Comparison of ENCODE assay signal across 8 cellular contexts in genomic region chr2:174012347-174013309, GRCh38. TPM values are rescaled to one million over a fixed set of nuclear protein-coding genes. Genes with fewer than 3 reads are reported as not detected.
A peak's percentile ranks its signal among the peaks of the same experiment; 100 is the strongest.
DNase-seq lines count a peak whose midpoint lies in the region; ATAC-seq, FAIRE-seq and TF ChIP-seq lines count a peak whose summit lies in the region.
"Had no signal": no experiment of that assay in that cellular context is flagged by ENCODE, and none has a peak within 500 bp of the region (broad histone marks: within the 10 kb centered on the region; RNA-seq: fewer than 3 reads in every experiment).

No MANE protein-coding gene starts in this region.

- no peaks in the 10 kb centered on the region for H3K9me1 ChIP-seq in endothelial cell of umbilical vein (replicated peaks; ENCODE audit: control insufficient read depth, extremely low read depth, insufficient read depth, low read length)

- TF ChIP-seq EP300 in stomach (IDR thresholded peaks at IDR 0.05): no peak

- BruUV-seq in endothelial cell of umbilical vein (replicated peaks; lab: Mats Ljungman, UMichigan): no TSS peak

- no peak for TF ChIP-seq CTCF in endothelial cell of umbilical vein (IDR thresholded peaks at IDR 0.05; ENCODE audit: extremely low read depth in 1 of 2, insufficient read depth in 1 of 2, low read depth in 1 of 2, low read length in 2 of 2)
- no peak for TF ChIP-seq CTCF in stomach (IDR thresholded peaks at IDR 0.05)

- WGBS in stomach, 5 donors: 16 to 24% (median 18%) methylated on average over 43 to 56 of the region's 56 CpGs

- no peaks in the 10 kb centered on the region for H4K20me1 ChIP-seq in endothelial cell of umbilical vein (replicated peaks; ENCODE audit: control insufficient read depth, extremely low read depth, insufficient read depth, low read length)

- H3K36me3 ChIP-seq in endothelial cell of umbilical vein (ENCODE audit: control insufficient read depth in 2 of 2, extremely low read depth in 1 of 2, insufficient read depth in 2 of 2, low read length in 2 of 2) (no peaks in the 10 kb centered on the region), stomach (no peaks in the 10 kb centered on the region)

- peak; percentile 32 for TF ChIP-seq POLR2A in endothelial cell of umbilical vein (IDR thresholded peaks at IDR 0.05; ENCODE audit: low read depth, low read length)
- peak in 1 of 4 donors; percentile 17 for TF ChIP-seq POLR2A in stomach (IDR thresholded peaks at IDR 0.05)

- H3K4me2 ChIP-seq in endothelial cell of umbilical vein (ENCODE audit: insufficient read depth, low read length): peak overlapping the region; percentile 77

- intact Hi-C loops in endothelial cell of umbilical vein (cut with micrococcal nuclease) (no loop called here), stomach (cut with DNase I; ENCODE audit: low total_unique reads) (no loop called here)

- H3K9ac ChIP-seq in endothelial cell of umbilical vein (replicated peaks; ENCODE audit: extremely low read depth, insufficient read depth, low read length): peak overlapping the region; percentile 72

- ATAC-seq in HG02885 (IDR thresholded peaks at IDR 0.05; ENCODE audit: poor library complexity, unreplicated experiment) (peak; percentile 47), HG03469 (IDR thresholded peaks at IDR 0.05; ENCODE audit: unreplicated experiment) (no peak)

- dilution Hi-C loops in endothelial cell of umbilical vein (cut with MboI; ENCODE audit: extremely low pct_ligation_motif_present, low sequenced_read_pairs): no loop called here

- peak; percentile 66 for DNase-seq in activated CD8-positive, alpha-beta memory T cell treated with anti-CD3 and anti-CD28 coated beads, Interleukin-2, amount 50 U/mL, for 48 hours
- DNase-seq in endothelial cell of umbilical vein (ENCODE audit: low read depth, low spot score): peak; percentile 31
- peak; percentile 63 for DNase-seq in stomach
- DNase-seq in NCI-H69 (lab: John Stamatoyannopoulos, UW): no peak

- H3K79me2 ChIP-seq in endothelial cell of umbilical vein (ENCODE audit: control insufficient read depth, insufficient read depth, low read length): no peaks in the 10 kb centered on the region

- CTCF ChIA-PET in endothelial cell of umbilical vein (lab: Charles Lee): interaction anchor here (0.9 to 2.2 kb wide), 6 partner anchors 16 to 129 kb away, joined by 3 to 5 read pairs (median 4); no protein-coding TSS in a partner anchor

- peak; percentile 75 for FAIRE-seq in endothelial cell of umbilical vein (lab: Jason Lieb, UNC)

- no peaks in the 10 kb centered on the region for H3K27me3 ChIP-seq in endothelial cell of umbilical vein (ENCODE audit: control insufficient read depth in 2 of 2, insufficient read depth in 2 of 2, low read length in 2 of 2)
- H3K27me3 ChIP-seq in mononuclear cell (ENCODE audit: insufficient read depth, low read length): no peaks in the 10 kb centered on the region
- no peaks in the 10 kb centered on the region for H3K27me3 ChIP-seq in stomach

- H2AFZ ChIP-seq in endothelial cell of umbilical vein (ENCODE audit: low read depth, low read length): peak overlapping the region; percentile 98

- H3K4me3 ChIP-seq in endothelial cell of umbilical vein (replicated peaks in 1 of 3; ENCODE audit: insufficient read depth in 1 of 3, low read depth in 1 of 3, low read length in 3 of 3) (peak overlapping the region; percentile 13 to 65 (median 40)), mononuclear cell (ENCODE audit: low read length) (peak overlapping the region; percentile 39), stomach (peak overlapping the region; percentile 39 to 56 (median 52))

- H3K27ac ChIP-seq in endothelial cell of umbilical vein (ENCODE audit: insufficient read depth, low read depth, low read length) (no peak overlapping the region), stomach (peak overlapping the region; percentile 77 to 92 (median 82))
- H3K27ac ChIP-seq: VCaP had no signal

- H3K9me3 ChIP-seq in endothelial cell of umbilical vein (replicated peaks; ENCODE audit: control insufficient read depth, insufficient read depth, low read length) (no peaks in the 10 kb centered on the region), mononuclear cell (ENCODE audit: low read depth, low read length) (no peaks in the 10 kb centered on the region), stomach (no peaks in the 10 kb centered on the region)

- POLR2A ChIA-PET in endothelial cell of umbilical vein (lab: Charles Lee): no interaction called here

- peaks cover 12% of the 10 kb centered on the region for H3K4me1 ChIP-seq in endothelial cell of umbilical vein (ENCODE audit: control insufficient read depth, extremely low read depth, insufficient read depth, low read length)
- peaks cover 40% of the 10 kb centered on the region for H3K4me1 ChIP-seq in mononuclear cell (ENCODE audit: insufficient read depth, low read length)
- peaks cover 13 to 40% (median 31%) of the 10 kb centered on the region in 4 donors for H3K4me1 ChIP-seq in stomach

TF ChIP-seq in endothelial cell of umbilical vein, 7 proteins besides CTCF, POLR2A, EP300 and RAD21:
- TF ChIP-seq EZH2 (IDR thresholded peaks at IDR 0.05; ENCODE audit: borderline replicate concordance, low read depth, low read length, severe bottlenecking) (peak; percentile 49), FOS (IDR thresholded peaks at IDR 0.05; ENCODE audit: borderline replicate concordance, insufficient read depth, low read length) (no peak), JUN (IDR thresholded peaks at IDR 0.05; ENCODE audit: borderline replicate concordance, insufficient read depth, insufficient read length, low read depth) (no peak), POLR2AphosphoS5 (IDR thresholded peaks at IDR 0.05; ENCODE audit: insufficient read depth, low read depth, low read length) (peak; percentile 57), MYC (IDR thresholded peaks at IDR 0.05; ENCODE audit: low read depth, low read length) (no peak), GATA2 (IDR thresholded peaks at IDR 0.05; ENCODE audit: insufficient read depth, insufficient read length, low read depth, low read length) (no peak)
- TF ChIP-seq, protein P1, sequence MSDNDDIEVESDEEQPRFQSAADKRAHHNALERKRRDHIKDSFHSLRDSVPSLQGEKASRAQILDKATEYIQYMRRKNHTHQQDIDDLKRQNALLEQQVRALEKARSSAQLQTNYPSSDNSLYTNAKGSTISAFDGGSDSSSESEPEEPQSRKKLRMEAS (IDR thresholded peaks at IDR 0.05; ENCODE audit: insufficient read depth, insufficient read length): peak; percentile 42

RNA-seq across cellular contexts. Expression of gene SP3, which starts 47.5 kb away (rescaled TPM):
- total RNA-seq in endothelial cell of umbilical vein (59.0 and 60.1 TPM in 2 replicates), mononuclear cell (381 TPM), stomach (100 to 1,000 TPM in 1 of 5 donors, 10 to 100 TPM in 4; 32.4 to 147 (median 80.4) TPM)
- polyA plus RNA-seq in endothelial cell of umbilical vein (20.5 and 23.9 TPM in 2 replicates), stomach (10 to 100 TPM; 15.0 to 21.1 (median 17.8) TPM)
- 23.5 and 25.8 TPM in 2 replicates for polyA plus RNA-seq in endothelial cell of umbilical vein (2011; cell fraction: cytosol; rRNA removed)
- 36.0 and 45.6 TPM in 2 replicates for polyA plus RNA-seq in endothelial cell of umbilical vein (2011; cell fraction: nucleus; rRNA removed)
- 27.1 and 37.7 TPM in 2 replicates for polyA plus RNA-seq in endothelial cell of umbilical vein (2012)
- 75.8 and 85.4 TPM in 2 replicates for polyA minus RNA-seq in endothelial cell of umbilical vein
- 28.5 TPM for polyA minus RNA-seq in endothelial cell of umbilical vein (2011; cell fraction: cytosol; rRNA and poly(A)+ RNA removed)
- 88.0 and 128 TPM in 2 replicates for polyA minus RNA-seq in endothelial cell of umbilical vein (2011; cell fraction: nucleus; rRNA and poly(A)+ RNA removed)
